Comparison of ENCODE assay signal across 8 cellular contexts in genomic region chr16:588889-589657, GRCh38.
DNase-seq lines count a peak whose midpoint lies in the region; ATAC-seq and TF ChIP-seq lines count a peak whose summit lies in the region.

No MANE protein-coding gene starts in this region.

- peak overlapping the region; percentile 76 for H3K4me3 ChIP-seq in retinal pigment epithelial cell (ENCODE audit: low read length)

- peak; percentile 77 for ATAC-seq in GM18511 (IDR thresholded peaks at IDR 0.05; ENCODE audit: unreplicated experiment)
- ATAC-seq in HG02981 (IDR thresholded peaks at IDR 0.05; ENCODE audit: unreplicated experiment): peak; percentile 65

- peak; percentile 70 for DNase-seq in NCI-H2029 treated with DMSO at 0.1 percent for 48 hours (lab: John Stamatoyannopoulos, UW)
- peak; percentile 98 for DNase-seq in T1000 (lab: John Stamatoyannopoulos, UW)
- peak; percentile 98 for DNase-seq in astrocyte of the hippocampus (ENCODE audit: low read depth, low spot score)
- peak; percentile 95 to 98 for DNase-seq in hippocampal formation (lab: John Stamatoyannopoulos, UW)
- DNase-seq in retinal pigment epithelial cell (ENCODE audit: low read depth): peak; percentile 72
- no peak for DNase-seq in cortex of kidney (lab: John Stamatoyannopoulos, UW)

- no peak for TF ChIP-seq CTCF in retinal pigment epithelial cell (conservative IDR thresholded peaks at IDR 0.05; ENCODE audit: low read depth, low read length)
